In the genomic region with DNA sequence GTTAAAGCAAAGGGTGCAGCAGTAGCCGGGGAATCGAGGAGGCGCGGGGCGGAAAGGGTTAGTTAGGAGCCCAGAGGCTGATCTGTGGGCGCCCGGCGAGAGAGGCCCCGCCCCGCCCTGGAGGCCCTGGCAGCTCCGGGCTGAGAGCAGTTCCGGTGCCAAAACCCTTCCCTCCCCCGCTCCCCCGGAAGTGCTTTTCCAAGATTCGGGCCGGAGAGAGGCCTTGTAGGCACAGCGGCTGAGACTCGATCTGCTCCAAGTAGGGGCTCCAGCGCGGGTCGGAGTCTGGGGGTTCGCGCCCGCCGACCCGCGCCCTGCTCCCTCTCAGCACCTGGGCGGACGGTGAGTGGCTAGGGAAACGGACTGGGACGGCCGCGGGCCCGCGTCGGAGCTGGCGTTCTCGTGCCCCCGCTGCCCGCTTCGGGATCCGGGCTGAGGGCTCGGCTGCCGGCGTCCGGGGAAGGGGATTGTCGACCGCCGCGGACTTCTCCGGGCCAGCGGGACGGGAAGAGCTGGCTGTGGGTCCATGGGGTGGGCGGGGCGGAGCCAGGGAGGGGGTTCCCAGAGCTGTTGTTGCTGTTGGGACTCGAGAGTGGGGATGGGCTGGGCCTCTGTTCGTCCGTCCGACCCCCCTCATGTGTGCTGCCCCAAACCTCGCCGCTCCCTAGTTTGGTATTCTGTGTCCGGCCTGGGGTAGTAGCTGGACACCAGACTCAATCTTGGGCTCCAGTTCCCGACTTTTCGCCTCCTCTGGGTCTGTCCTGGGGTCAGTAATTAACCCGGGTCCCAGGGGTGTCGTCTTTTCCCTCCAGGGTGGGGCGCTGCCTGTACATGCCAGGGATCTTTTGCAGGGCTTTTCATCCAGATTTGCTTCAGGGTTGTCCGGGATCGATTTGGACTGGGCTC, we compare ENCODE assay signal across 1 cellular context.
TF ChIP-seq lines count a peak whose summit lies in the region.

A gene with protein sequence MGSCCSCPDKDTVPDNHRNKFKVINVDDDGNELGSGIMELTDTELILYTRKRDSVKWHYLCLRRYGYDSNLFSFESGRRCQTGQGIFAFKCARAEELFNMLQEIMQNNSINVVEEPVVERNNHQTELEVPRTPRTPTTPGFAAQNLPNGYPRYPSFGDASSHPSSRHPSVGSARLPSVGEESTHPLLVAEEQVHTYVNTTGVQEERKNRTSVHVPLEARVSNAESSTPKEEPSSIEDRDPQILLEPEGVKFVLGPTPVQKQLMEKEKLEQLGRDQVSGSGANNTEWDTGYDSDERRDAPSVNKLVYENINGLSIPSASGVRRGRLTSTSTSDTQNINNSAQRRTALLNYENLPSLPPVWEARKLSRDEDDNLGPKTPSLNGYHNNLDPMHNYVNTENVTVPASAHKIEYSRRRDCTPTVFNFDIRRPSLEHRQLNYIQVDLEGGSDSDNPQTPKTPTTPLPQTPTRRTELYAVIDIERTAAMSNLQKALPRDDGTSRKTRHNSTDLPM (plus strand): TSS at position 200 of the 906 bp plus-strand sequence. CDS start 98,643 bp downstream, outside the sequence.

TF ChIP-seq in WTC11, 78 proteins besides CTCF, POLR2A, EP300 and RAD21 (continued from another document):
- TF ChIP-seq, protein P1, sequence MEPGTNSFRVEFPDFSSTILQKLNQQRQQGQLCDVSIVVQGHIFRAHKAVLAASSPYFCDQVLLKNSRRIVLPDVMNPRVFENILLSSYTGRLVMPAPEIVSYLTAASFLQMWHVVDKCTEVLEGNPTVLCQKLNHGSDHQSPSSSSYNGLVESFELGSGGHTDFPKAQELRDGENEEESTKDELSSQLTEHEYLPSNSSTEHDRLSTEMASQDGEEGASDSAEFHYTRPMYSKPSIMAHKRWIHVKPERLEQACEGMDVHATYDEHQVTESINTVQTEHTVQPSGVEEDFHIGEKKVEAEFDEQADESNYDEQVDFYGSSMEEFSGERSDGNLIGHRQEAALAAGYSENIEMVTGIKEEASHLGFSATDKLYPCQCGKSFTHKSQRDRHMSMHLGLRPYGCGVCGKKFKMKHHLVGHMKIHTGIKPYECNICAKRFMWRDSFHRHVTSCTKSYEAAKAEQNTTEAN (CRISPR knock-in tag; IDR thresholded peaks at IDR 0.05): no peak
TF ChIP-seq in WTC11: peak in this region for 20.
